ENCODE assay signal across 8 cellular contexts in genomic region chr10:102150970-102151773, GRCh38. TPM values are rescaled to one million over a fixed set of nuclear protein-coding genes. Genes with fewer than 3 reads are reported as not detected.
A peak's percentile ranks its signal among the peaks of the same experiment; 100 is the strongest.
DNase-seq lines count a peak whose midpoint lies in the region; ATAC-seq, FAIRE-seq and TF ChIP-seq lines count a peak whose summit lies in the region.

No MANE protein-coding gene starts in this region.

- H4K20me1 ChIP-seq in HepG2 (ENCODE audit: insufficient read depth, low read length) = peaks cover 11% of the 10 kb centered on the region

- H3K79me2 ChIP-seq in HepG2 (ENCODE audit: insufficient read depth, low read length) = peaks cover 36% of the 10 kb centered on the region

- H3K9ac ChIP-seq in HepG2 (ENCODE audit: insufficient read depth, low read depth, low read length) = peak overlapping the region; percentile 91

- in situ Hi-C loops in HepG2 (cut with HindIII; ENCODE audit: extremely low pct_ligation_motif_present, low pct_unique_long_range_greater_than_20kb) = no loop called here

- peak overlapping the region; percentile 99 for H3K27ac Mint-ChIP-seq in type B pancreatic cell

- H3K4me2 ChIP-seq in HepG2 (ENCODE audit: low read depth, low read length) = peak overlapping the region; percentile 76

- TSS peak; percentile 86 for BruUV-seq in HepG2 (replicated peaks; lab: Mats Ljungman, UMichigan)

- peak overlapping the region in 2 of 3 experiments; percentile 25 to 97; a peak in 3 of 6 replicates for H3K4me3 ChIP-seq in HepG2 (replicated peaks in 1 of 3; ENCODE audit: insufficient read depth in 1 of 3, low read depth in 2 of 3, low read length in 3 of 3)

- no peaks in the 10 kb centered on the region for H3K9me3 Mint-ChIP-seq in type B pancreatic cell

- DNase-seq in HK-2 (ENCODE audit: unreplicated experiment) = peak; percentile 34
- peak; percentile 65 for DNase-seq in HepG2 (ENCODE audit: low spot score)
- no peak for DNase-seq in type B pancreatic cell (ENCODE audit: extremely low spot score, unreplicated experiment)
- DNase-seq in SKM-1 treated with dmso at 0.1 percent for 144 hours (lab: John Stamatoyannopoulos, UW; ENCODE audit: unreplicated experiment) = no peak
- no peak for DNase-seq in activated CD8-positive, alpha-beta memory T cell treated with anti-CD3 and anti-CD28 coated beads, Interleukin-2, amount 50 U/mL, for 48 hours
- DNase-seq in NCI-H128 (lab: John Stamatoyannopoulos, UW; ENCODE audit: unreplicated experiment) = no peak

- H3K27me3 ChIP-seq in HepG2 (ENCODE audit: control insufficient read depth in 1 of 2, insufficient read depth in 2 of 2, low read length in 2 of 2) = no peaks in the 10 kb centered on the region; a peak in 1 of 5 replicates

- H2AFZ ChIP-seq in HepG2 (ENCODE audit: low read length) = no peak overlapping the region

- peak in 1 of 2 experiments; percentile 16; a peak in 1 of 4 replicates for TF ChIP-seq POLR2A in HepG2 (IDR thresholded peaks at IDR 0.05; ENCODE audit: insufficient read depth in 1 of 2, low read depth in 2 of 2, low read length in 2 of 2)

- 59% methylated on average over 3 of the region's 3 CpGs for WGBS in HepG2 (ENCODE audit: low lambda C conversion rate)

- no peaks in the 10 kb centered on the region for H3K27me3 Mint-ChIP-seq in type B pancreatic cell

- no peak for TF ChIP-seq CTCF in 22Rv1 (IDR thresholded peaks at IDR 0.05)
- no peak for TF ChIP-seq CTCF in HepG2 (CRISPR knock-in tag; IDR thresholded peaks at IDR 0.05)
- no peak for TF ChIP-seq CTCF in type B pancreatic cell (conservative IDR thresholded peaks at IDR 0.05)

- CTCF ChIA-PET in HepG2 (lab: Yijun Ruan, JAX; ENCODE audit: low intra/inter-chr PET ratio, low total read pairs) = no interaction called here

- TF ChIP-seq EP300 in HepG2 (IDR thresholded peaks at IDR 0.05; ENCODE audit: low read depth in 2 of 2, low read length in 2 of 2) = no peak
- TF ChIP-seq EP300 in HepG2 (CRISPR knock-in tag; IDR thresholded peaks at IDR 0.05; ENCODE audit: borderline replicate concordance) = no peak

- H3K36me3 Mint-ChIP-seq in type B pancreatic cell = peaks cover 24% of the 10 kb centered on the region

- H3K4me1 ChIP-seq in HepG2 (ENCODE audit: insufficient read depth, low read length) = peaks cover 35% of the 10 kb centered on the region

- FAIRE-seq in HepG2 (lab: Jason Lieb, UNC) = peak; percentile 60

- TF ChIP-seq RAD21 in HepG2 (CRISPR knock-in tag; IDR thresholded peaks at IDR 0.05) = no peak

- peaks cover 23 to 54% of the 10 kb centered on the region in 2 experiments for H3K36me3 ChIP-seq in HepG2 (replicated peaks in 1 of 2; ENCODE audit: control insufficient read depth in 1 of 2, insufficient read depth in 2 of 2, low read length in 2 of 2)

- H3K9me3 ChIP-seq in HepG2 (ENCODE audit: low read length) = no peaks in the 10 kb centered on the region

- POLR2A ChIA-PET in HepG2 (lab: Yijun Ruan, JAX) = interaction anchor here (0.7 to 3.3 kb wide), 15 partner anchors 7 to 528 kb away, joined by 3 to 11 read pairs (median 5); partner anchors contain the start of gene GBF1

- H3K4me3 Mint-ChIP-seq in type B pancreatic cell = peak overlapping the region; percentile 98

- H3K4me1 Mint-ChIP-seq in type B pancreatic cell (ENCODE audit: unreplicated experiment) = peaks cover 21% of the 10 kb centered on the region

- intact Hi-C loops in HepG2 (cut with micrococcal nuclease; ENCODE audit: unreplicated experiment) = no loop called here

- peak; percentile 20 for ATAC-seq in HepG2

- peak overlapping the region; percentile 91 for H3K27ac ChIP-seq in 22Rv1
- H3K27ac ChIP-seq in angular gyrus (ENCODE audit: low read depth, low read length) = peak overlapping the region; percentile 65
- peak overlapping the region; percentile 87 for H3K27ac ChIP-seq in HepG2 (ENCODE audit: extremely low read length, insufficient read depth, low read length)

RNA-seq across cellular contexts. Expression of gene NOLC1, which starts 1.0 kb away (rescaled TPM):
- total RNA-seq in HepG2 (2016; rRNA removed; fragmentation: Illumina TruSeq; extraction: Trizol) (81.0 and 102 TPM in 2 replicates), type B pancreatic cell (ENCODE audit: low replicate concordance) (74.8 and 88.0 TPM in 2 replicates)
- total RNA-seq in HepG2 (2016; cell fraction: cytosol; rRNA removed; fragmentation: Illumina TruSeq; extraction: Trizol; ENCODE audit: low read depth) = 17.2 and 19.9 TPM in 2 replicates
- total RNA-seq in HepG2 (2016; cell fraction: insoluble cytoplasmic fraction; rRNA removed; fragmentation: Illumina TruSeq; extraction: Trizol) = 80.9 and 91.8 TPM in 2 replicates
- 26.9 and 30.0 TPM in 2 replicates for total RNA-seq in HepG2 (2016; cell fraction: membrane; rRNA removed; fragmentation: Illumina TruSeq; extraction: Trizol)
- total RNA-seq in HepG2 (2016; cell fraction: nucleus; rRNA removed; fragmentation: Illumina TruSeq; extraction: Trizol) = 53.2 and 53.8 TPM in 2 replicates
- 47.9 and 50.6 TPM in 2 replicates for polyA plus RNA-seq in HepG2 (2011; rRNA removed)
- 40.3 and 62.0 TPM in 2 replicates for polyA plus RNA-seq in HepG2 (2011; cell fraction: cytosol; rRNA removed)
- polyA plus RNA-seq in HepG2 (2011; cell fraction: nucleus; rRNA removed) = 33.5 and 37.8 TPM in 2 replicates
- polyA plus RNA-seq in HepG2 (2012) = 54.4 and 57.6 TPM in 2 replicates
- 9.9 and 10.0 TPM in 2 replicates for polyA plus RNA-seq in HepG2 (2016; cell fraction: cytosol; fragmentation: Illumina TruSeq; extraction: Trizol; ENCODE audit: low read depth)
- 121 and 139 TPM in 2 replicates for polyA plus RNA-seq in HepG2 (2016; cell fraction: insoluble cytoplasmic fraction; fragmentation: Illumina TruSeq; extraction: Trizol; ENCODE audit: low read depth)
- polyA plus RNA-seq in HepG2 (2016; cell fraction: membrane; fragmentation: Illumina TruSeq; extraction: Trizol; ENCODE audit: low read depth) = 22.5 and 24.8 TPM in 2 replicates
- polyA plus RNA-seq in HepG2 (2016; cell fraction: nucleus; fragmentation: Illumina TruSeq; extraction: Trizol; ENCODE audit: insufficient read depth, low read depth) = 109 and 124 TPM in 2 replicates
- 29.3 and 125 TPM in 2 replicates for polyA minus RNA-seq in HepG2 (2011; rRNA and poly(A)+ RNA removed; ENCODE audit: low replicate concordance)
- 38.1 and 41.4 TPM in 2 replicates for polyA minus RNA-seq in HepG2 (2011; cell fraction: cytosol; rRNA and poly(A)+ RNA removed)
- 17.3 and 24.7 TPM in 2 replicates for polyA minus RNA-seq in HepG2 (2011; cell fraction: nucleus; rRNA and poly(A)+ RNA removed)

RNA-seq across cellular contexts. Expression of gene PPRC1, which starts 18.3 kb away (rescaled TPM):
- total RNA-seq in HepG2 (2016; rRNA removed; fragmentation: Illumina TruSeq; extraction: Trizol) (19.0 and 24.2 TPM in 2 replicates), type B pancreatic cell (ENCODE audit: low replicate concordance) (48.6 and 51.6 TPM in 2 replicates)
- total RNA-seq in HepG2 (2016; cell fraction: cytosol; rRNA removed; fragmentation: Illumina TruSeq; extraction: Trizol; ENCODE audit: low read depth) = 7.2 and 10.9 TPM in 2 replicates
- 16.2 and 25.6 TPM in 2 replicates for total RNA-seq in HepG2 (2016; cell fraction: insoluble cytoplasmic fraction; rRNA removed; fragmentation: Illumina TruSeq; extraction: Trizol)
- 10.3 and 12.7 TPM in 2 replicates for total RNA-seq in HepG2 (2016; cell fraction: membrane; rRNA removed; fragmentation: Illumina TruSeq; extraction: Trizol)
- 31.9 and 36.2 TPM in 2 replicates for total RNA-seq in HepG2 (2016; cell fraction: nucleus; rRNA removed; fragmentation: Illumina TruSeq; extraction: Trizol)
- polyA plus RNA-seq in HepG2 (2011; rRNA removed) = 18.7 and 21.3 TPM in 2 replicates
- polyA plus RNA-seq in HepG2 (2011; cell fraction: cytosol; rRNA removed) = 7.1 and 7.2 TPM in 2 replicates
- 57.6 and 66.0 TPM in 2 replicates for polyA plus RNA-seq in HepG2 (2011; cell fraction: nucleus; rRNA removed)
- 21.1 and 29.8 TPM in 2 replicates for polyA plus RNA-seq in HepG2 (2012)
- polyA plus RNA-seq in HepG2 (2016; cell fraction: cytosol; fragmentation: Illumina TruSeq; extraction: Trizol; ENCODE audit: low read depth) = 2.5 and 2.9 TPM in 2 replicates
- polyA plus RNA-seq in HepG2 (2016; cell fraction: insoluble cytoplasmic fraction; fragmentation: Illumina TruSeq; extraction: Trizol; ENCODE audit: low read depth) = 21.7 and 29.6 TPM in 2 replicates
- polyA plus RNA-seq in HepG2 (2016; cell fraction: membrane; fragmentation: Illumina TruSeq; extraction: Trizol; ENCODE audit: low read depth) = 4.7 and 6.5 TPM in 2 replicates
- polyA plus RNA-seq in HepG2 (2016; cell fraction: nucleus; fragmentation: Illumina TruSeq; extraction: Trizol; ENCODE audit: insufficient read depth, low read depth) = 102 and 107 TPM in 2 replicates
- polyA minus RNA-seq in HepG2 (2011; rRNA and poly(A)+ RNA removed; ENCODE audit: low replicate concordance) = 68.7 and 95.3 TPM in 2 replicates
- polyA minus RNA-seq in HepG2 (2011; cell fraction: cytosol; rRNA and poly(A)+ RNA removed) = 12.3 and 14.3 TPM in 2 replicates
- polyA minus RNA-seq in HepG2 (2011; cell fraction: nucleus; rRNA and poly(A)+ RNA removed) = 42.9 and 47.7 TPM in 2 replicates

RNA-seq across cellular contexts. Expression of gene LDB1, which starts 31.0 kb away (rescaled TPM):
- total RNA-seq in HepG2 (2016; rRNA removed; fragmentation: Illumina TruSeq; extraction: Trizol) (13.2 and 17.2 TPM in 2 replicates), type B pancreatic cell (ENCODE audit: low replicate concordance) (80.8 and 115 TPM in 2 replicates)
- 2.0 and 2.5 TPM in 2 replicates for total RNA-seq in HepG2 (2016; cell fraction: cytosol; rRNA removed; fragmentation: Illumina TruSeq; extraction: Trizol; ENCODE audit: low read depth)
- 10.9 and 17.8 TPM in 2 replicates for total RNA-seq in HepG2 (2016; cell fraction: insoluble cytoplasmic fraction; rRNA removed; fragmentation: Illumina TruSeq; extraction: Trizol)
- 7.2 and 8.2 TPM in 2 replicates for total RNA-seq in HepG2 (2016; cell fraction: membrane; rRNA removed; fragmentation: Illumina TruSeq; extraction: Trizol)
- total RNA-seq in HepG2 (2016; cell fraction: nucleus; rRNA removed; fragmentation: Illumina TruSeq; extraction: Trizol) = 16.0 and 18.2 TPM in 2 replicates
- 45.5 and 52.2 TPM in 2 replicates for polyA plus RNA-seq in HepG2 (2011; rRNA removed)
- 23.6 and 27.6 TPM in 2 replicates for polyA plus RNA-seq in HepG2 (2011; cell fraction: cytosol; rRNA removed)
- polyA plus RNA-seq in HepG2 (2011; cell fraction: nucleus; rRNA removed) = 182 and 199 TPM in 2 replicates
- 20.4 and 24.8 TPM in 2 replicates for polyA plus RNA-seq in HepG2 (2012)
- polyA plus RNA-seq in HepG2 (2016; cell fraction: cytosol; fragmentation: Illumina TruSeq; extraction: Trizol; ENCODE audit: low read depth) = 2.1 and 2.6 TPM in 2 replicates
- 15.0 and 17.5 TPM in 2 replicates for polyA plus RNA-seq in HepG2 (2016; cell fraction: insoluble cytoplasmic fraction; fragmentation: Illumina TruSeq; extraction: Trizol; ENCODE audit: low read depth)
- polyA plus RNA-seq in HepG2 (2016; cell fraction: membrane; fragmentation: Illumina TruSeq; extraction: Trizol; ENCODE audit: low read depth) = 5.5 and 5.8 TPM in 2 replicates
- 49.4 and 52.8 TPM in 2 replicates for polyA plus RNA-seq in HepG2 (2016; cell fraction: nucleus; fragmentation: Illumina TruSeq; extraction: Trizol; ENCODE audit: insufficient read depth, low read depth)
- polyA minus RNA-seq in HepG2 (2011; rRNA and poly(A)+ RNA removed; ENCODE audit: low replicate concordance) = 61.4 and 104 TPM in 2 replicates
- 17.4 and 19.1 TPM in 2 replicates for polyA minus RNA-seq in HepG2 (2011; cell fraction: cytosol; rRNA and poly(A)+ RNA removed)
- 34.2 and 39.5 TPM in 2 replicates for polyA minus RNA-seq in HepG2 (2011; cell fraction: nucleus; rRNA and poly(A)+ RNA removed)

Comparison
In these comparisons a context has a peak if more than half of its experiments do, and no peak if none do; other contexts are left out.
1. DNase-seq: peak in HK-2 (single experiment) and HepG2 (single experiment); none in type B pancreatic cell (single experiment), SKM-1 treated with dmso at 0.1 percent for 144 hours (single experiment), activated CD8-positive, alpha-beta memory T cell treated with anti-CD3 and anti-CD28 coated beads, Interleukin-2, amount 50 U/mL, for 48 hours (single experiment) and NCI-H128 (single experiment).
2. Peak in every context shown above with its lines, with median percentiles within 50 percentile points of each other: H3K27ac ChIP-seq.